Comparison of ENCODE assay signal across 27 cellular contexts in genomic region chr6:2693191-2693590, GRCh38.
"Had no signal": no experiment of that assay in that cellular context is flagged by ENCODE, and none has a peak within 500 bp of the region (broad histone marks: within the 10 kb centered on the region; RNA-seq: fewer than 3 reads in every experiment).

No MANE protein-coding gene starts in this region.

- H3K36me3 ChIP-seq: colonic mucosa, gastrocnemius medialis, heart right ventricle, left lung, neural progenitor cell, prostate gland, right atrium auricular region, suprapubic skin, transverse colon had no signal

- H3K27me3 ChIP-seq: colonic mucosa, gastrocnemius medialis, heart right ventricle, left lung, neural progenitor cell, right atrium auricular region, suprapubic skin, transverse colon had no signal

- ATAC-seq: esophagus mucosa; gastrocnemius medialis; heart right ventricle; left cardiac atrium; left lung; mucosa of descending colon; sciatic nerve; stimulated activated naive CD8-positive, alpha-beta T cell treated with anti-CD3 and anti-CD28 coated beads, Interleukin-15, amount 100 ng/mL, for 72 hours had no signal

- H3K9me3 ChIP-seq: colonic mucosa, gastrocnemius medialis, heart right ventricle, left lung, mucosa of descending colon, prostate gland, right atrium auricular region, suprapubic skin, transverse colon had no signal

- H3K4me3 ChIP-seq: colonic mucosa, gastrocnemius medialis, heart right ventricle, left lung, mucosa of descending colon, neural progenitor cell, prostate gland, right atrium auricular region, smooth muscle cell, suprapubic skin, transverse colon had no signal

- H3K4me2 ChIP-seq: neural progenitor cell, smooth muscle cell had no signal

- H2AFZ ChIP-seq: neural progenitor cell had no signal

- H3K4me1 ChIP-seq: colonic mucosa, gastrocnemius medialis, left lung, neural progenitor cell, prostate gland, right atrium auricular region, suprapubic skin, transverse colon had no signal

- H3K27ac ChIP-seq: colonic mucosa, epithelial cell of prostate, gastrocnemius medialis, heart right ventricle, left lung, neural progenitor cell, prostate gland, right atrium auricular region, suprapubic skin, transverse colon had no signal

- DNase-seq: colonic mucosa; effector CD8-positive, alpha-beta T cell; endodermal cell; foreskin fibroblast; gastrocnemius medialis; heart right ventricle; hippocampal formation; left cardiac atrium; left lung; mesenchymal stem cell; mucosa of descending colon; naive B cell; stimulated activated CD4-positive, alpha-beta T cell treated with anti-CD3 and anti-CD28 coated beads, Interleukin-12 subunit alpha, Interleukin-12 subunit beta, amount 100 ng/mL, for 4 hours; stimulated activated CD4-positive, alpha-beta T cell treated with anti-CD3 and anti-CD28 coated beads, Interleukin-1b, Interleukin-23, amount 100 ng/mL, for 48 hours; stimulated activated CD4-positive, alpha-beta T cell treated with anti-CD3 and anti-CD28 coated beads, Interleukin-4, amount 100 ng/mL, for 1 hour; stimulated activated CD8-positive, alpha-beta memory T cell treated with anti-CD3 and anti-CD28 coated beads, Interleukin-4, amount 100 ng/mL, for 48 hours; stimulated activated naive CD4-positive, alpha-beta T cell; stimulated activated naive CD8-positive, alpha-beta T cell treated with anti-CD3 and anti-CD28 coated beads, Interleukin-15, amount 100 ng/mL, for 72 hours; transverse colon had no signal
